In the genomic region with DNA sequence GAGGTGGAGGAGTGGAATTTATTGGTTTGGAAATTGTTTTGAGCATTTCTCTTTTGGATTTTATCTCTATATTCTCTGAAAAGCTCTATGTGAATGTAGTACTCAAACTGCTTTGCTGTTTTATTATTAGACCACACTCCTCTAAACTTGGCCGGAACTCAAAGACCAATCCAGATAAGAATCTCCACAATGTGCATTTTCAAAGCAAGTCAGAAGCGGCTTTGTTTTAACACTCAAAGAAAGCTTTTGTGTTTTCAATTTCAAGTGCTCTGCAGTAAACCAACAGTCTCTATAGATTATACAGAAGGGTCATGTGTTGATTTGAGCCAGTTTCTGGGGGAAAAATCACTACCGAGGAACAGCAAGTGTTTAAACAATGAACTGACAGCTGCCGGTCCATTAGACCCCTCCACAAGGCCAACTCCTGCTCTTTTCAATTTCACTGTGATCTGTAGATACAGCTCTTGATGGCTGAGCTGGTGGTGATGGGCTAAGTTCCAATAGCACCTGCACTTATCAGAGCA, we compare ENCODE assay signal across 16 cellular contexts.
DNase-seq lines count a peak whose midpoint lies in the region; ATAC-seq and TF ChIP-seq lines count a peak whose summit lies in the region.
"Had no signal": no experiment of that assay in that cellular context is flagged by ENCODE, and none has a peak within 500 bp of the region (broad histone marks: within the 10 kb centered on the region; RNA-seq: fewer than 3 reads in every experiment).

No MANE protein-coding gene starts in this region.

- CTCF ChIA-PET in activated CD4-positive, alpha-beta T cell treated with anti-CD3 and anti-CD28 coated beads for 36 hours (lab: Charles Lee): no interaction called here

- POLR2A ChIA-PET in activated CD4-positive, alpha-beta T cell treated with anti-CD3 and anti-CD28 coated beads for 36 hours (lab: Charles Lee): no interaction called here

- H3K4me3 Mint-ChIP-seq in nephron (no peak overlapping the region), immature natural killer cell (peak overlapping the region in 1 of 5 donors; percentile 9), endothelial cell (ENCODE audit: unreplicated experiment) (no peak overlapping the region)
- H3K4me3 Mint-ChIP-seq in activated CD4-positive, alpha-beta T cell treated with anti-CD3 and anti-CD28 coated beads for 36 hours: no peak overlapping the region
- H3K4me3 Mint-ChIP-seq: natural killer cell; stimulated activated naive CD8-positive, alpha-beta T cell treated with anti-CD3 and anti-CD28 coated beads, Interleukin-15, amount 100 ng/mL, for 72 hours had no signal

- no peaks in the 10 kb centered on the region for H3K9me3 Mint-ChIP-seq in nephron
- H3K9me3 Mint-ChIP-seq in immature natural killer cell: no peaks in the 10 kb centered on the region
- no peaks in the 10 kb centered on the region for H3K9me3 Mint-ChIP-seq in endothelial cell (ENCODE audit: unreplicated experiment)
- H3K9me3 Mint-ChIP-seq in activated CD4-positive, alpha-beta T cell treated with anti-CD3 and anti-CD28 coated beads for 36 hours (ENCODE audit: low read depth): no peaks in the 10 kb centered on the region
- H3K9me3 Mint-ChIP-seq: stimulated activated naive CD8-positive, alpha-beta T cell treated with anti-CD3 and anti-CD28 coated beads, Interleukin-15, amount 100 ng/mL, for 72 hours had no signal

- intact Hi-C loops in activated CD4-positive, alpha-beta T cell treated with anti-CD3 and anti-CD28 coated beads for 36 hours (cut with DNase I, micrococcal nuclease): no loop called here

- H3K4me1 Mint-ChIP-seq in nephron: peaks cover 10% of the 10 kb centered on the region
- H3K4me1 Mint-ChIP-seq in immature natural killer cell: peaks cover 1 to 14% of the 10 kb centered on the region in 2 donors
- no peaks in the 10 kb centered on the region for H3K4me1 Mint-ChIP-seq in endothelial cell (ENCODE audit: unreplicated experiment)
- peaks cover 6% of the 10 kb centered on the region for H3K4me1 Mint-ChIP-seq in activated CD4-positive, alpha-beta T cell treated with anti-CD3 and anti-CD28 coated beads for 36 hours
- H3K4me1 Mint-ChIP-seq: natural killer cell; stimulated activated naive CD8-positive, alpha-beta T cell treated with anti-CD3 and anti-CD28 coated beads, Interleukin-15, amount 100 ng/mL, for 72 hours had no signal

- DNase-seq in DMS79 treated with DMSO at 0.1 percent for 48 hours (lab: John Stamatoyannopoulos, UW): peak; percentile 15
- peak; percentile 1 for DNase-seq in NCI-H2029 treated with DMSO at 0.1 percent for 48 hours (lab: John Stamatoyannopoulos, UW)
- DNase-seq in astrocyte of the hippocampus (ENCODE audit: low read depth, low spot score): peak; percentile 64
- no peak for DNase-seq in immature natural killer cell
- DNase-seq in endothelial cell (ENCODE audit: low spot score): no peak
- no peak for DNase-seq in activated CD4-positive, alpha-beta T cell treated with anti-CD3 and anti-CD28 coated beads for 36 hours
- DNase-seq in amygdala (lab: John Stamatoyannopoulos, UW): no peak
- DNase-seq: activated T-cell treated with anti-CD3 and anti-CD28 coated beads, Interleukin-2, amount 50 U/mL, for 1 hour; adrenal gland; foreskin keratinocyte; GDM1; kidney glomerular epithelial cell; natural killer cell; stimulated activated naive CD8-positive, alpha-beta T cell treated with anti-CD3 and anti-CD28 coated beads, Interleukin-15, amount 100 ng/mL, for 72 hours had no signal

- peak overlapping the region; percentile 56 to 86 (median 77) for H3K27ac Mint-ChIP-seq in nephron
- H3K27ac Mint-ChIP-seq in immature natural killer cell: peak overlapping the region in 1 of 6 donors; percentile 3
- no peak overlapping the region for H3K27ac Mint-ChIP-seq in endothelial cell (ENCODE audit: unreplicated experiment)
- H3K27ac Mint-ChIP-seq in activated CD4-positive, alpha-beta T cell treated with anti-CD3 and anti-CD28 coated beads for 36 hours: no peak overlapping the region
- H3K27ac Mint-ChIP-seq: natural killer cell; stimulated activated naive CD8-positive, alpha-beta T cell treated with anti-CD3 and anti-CD28 coated beads, Interleukin-15, amount 100 ng/mL, for 72 hours had no signal

- TF ChIP-seq CTCF in nephron (IDR thresholded peaks at IDR 0.05; ENCODE audit: unreplicated experiment in 3 of 3) (no peak), endothelial cell (IDR thresholded peaks at IDR 0.05; ENCODE audit: unreplicated experiment) (no peak)

- H3K36me3 Mint-ChIP-seq in nephron (ENCODE audit: low read depth) (no peaks in the 10 kb centered on the region), immature natural killer cell (no peaks in the 10 kb centered on the region), endothelial cell (ENCODE audit: low read depth, unreplicated experiment) (no peaks in the 10 kb centered on the region)
- no peaks in the 10 kb centered on the region for H3K36me3 Mint-ChIP-seq in activated CD4-positive, alpha-beta T cell treated with anti-CD3 and anti-CD28 coated beads for 36 hours (ENCODE audit: low read depth)
- H3K36me3 Mint-ChIP-seq: natural killer cell had no signal

- no peaks in the 10 kb centered on the region for H3K27me3 Mint-ChIP-seq in nephron (ENCODE audit: low read depth)
- H3K27me3 Mint-ChIP-seq in immature natural killer cell (ENCODE audit: low read depth in 3 of 3): peaks cover 0 to 7% (median 0%) of the 10 kb centered on the region in 3 donors
- no peaks in the 10 kb centered on the region for H3K27me3 Mint-ChIP-seq in endothelial cell (ENCODE audit: unreplicated experiment)
- no peaks in the 10 kb centered on the region for H3K27me3 Mint-ChIP-seq in activated CD4-positive, alpha-beta T cell treated with anti-CD3 and anti-CD28 coated beads for 36 hours
- H3K27me3 Mint-ChIP-seq: stimulated activated naive CD8-positive, alpha-beta T cell treated with anti-CD3 and anti-CD28 coated beads, Interleukin-15, amount 100 ng/mL, for 72 hours had no signal

- no peak for ATAC-seq in activated CD4-positive, alpha-beta T cell treated with anti-CD3 and anti-CD28 coated beads for 36 hours
- ATAC-seq: activated CD4-positive, CD25-positive, alpha-beta regulatory T cell treated with anti-CD3 and anti-CD28 coated beads, Interleukin-2, amount 50 U/mL, for 24 hours; foreskin keratinocyte; natural killer cell; stimulated activated naive CD8-positive, alpha-beta T cell treated with anti-CD3 and anti-CD28 coated beads, Interleukin-15, amount 100 ng/mL, for 72 hours had no signal

Comparison
In these comparisons a context has a peak if more than half of its experiments do, and no peak if none do; other contexts are left out.
1. DNase-seq: peak in DMS79 treated with DMSO at 0.1 percent for 48 hours (single experiment), NCI-H2029 treated with DMSO at 0.1 percent for 48 hours (single experiment) and astrocyte of the hippocampus (single experiment); none in immature natural killer cell (0 of 3), endothelial cell (single experiment), activated CD4-positive, alpha-beta T cell treated with anti-CD3 and anti-CD28 coated beads for 36 hours (single experiment) and amygdala (0 of 56).
2. H3K27ac Mint-ChIP-seq: peak in nephron (3 of 3); none in endothelial cell (single experiment) and activated CD4-positive, alpha-beta T cell treated with anti-CD3 and anti-CD28 coated beads for 36 hours (single experiment).